In the genomic region with DNA sequence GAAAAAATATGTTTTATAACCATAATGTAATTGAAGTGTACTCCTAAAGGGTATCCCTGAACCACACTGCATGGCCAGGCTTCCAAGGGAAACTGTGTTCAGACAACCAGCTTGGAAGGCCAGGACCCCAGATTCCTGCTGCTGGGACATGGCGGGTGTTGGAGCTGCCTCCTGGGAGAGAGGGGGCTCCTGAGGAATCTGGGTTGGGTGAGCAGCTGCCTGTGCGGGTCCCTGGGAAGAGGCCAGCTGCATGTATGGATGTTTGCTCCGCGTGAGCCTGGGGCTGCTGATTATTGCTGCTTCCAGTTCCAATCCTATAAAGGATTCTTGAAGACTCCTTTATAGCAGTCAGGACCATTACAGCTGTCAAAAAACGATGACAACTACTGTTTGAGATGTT, we compare ENCODE assay signal across 34 cellular contexts.
"Had no signal": no experiment of that assay in that cellular context is flagged by ENCODE, and none has a peak within 500 bp of the region (broad histone marks: within the 10 kb centered on the region; RNA-seq: fewer than 3 reads in every experiment).

No MANE protein-coding gene starts in this region.

- DNase-seq: Karpas-422, Kasumi-1, MG63, MM.1S, MV-4-11, NCI-H1048, NCI-H1092, NCI-H1092 treated with DMSO at 0.1 percent for 48 hours, NCI-H1105, NCI-H1105 treated with DMSO at 0.1 percent for 48 hours, NCI-H1417, NCI-H1417 treated with DMSO at 0.1 percent for 48 hours, NCI-H1436, NCI-H1436 treated with DMSO at 0.1 percent for 48 hours, NCI-H146, NCI-H1694, NCI-H1694 treated with DMSO at 0.1 percent for 48 hours, NCI-H187, NCI-H187 treated with DMSO at 0.1 percent for 48 hours, NCI-H1930, NCI-H2029, NCI-H2029 treated with DMSO at 0.1 percent for 48 hours, NCI-H2081, NCI-H2081 treated with DMSO at 0.1 percent for 48 hours, NCI-H2107, NCI-H2171, NCI-H2171 treated with DMSO at 0.1 percent for 48 hours, NCI-H2227 treated with DMSO at 0.1 percent for 48 hours, NCI-H226, NCI-H345, NCI-H446, NCI-H446 treated with DMSO at 0.1 percent for 48 hours, NCI-H510A, NCI-H510A treated with DMSO at 0.1 percent for 48 hours had no signal

- H3K9me3 ChIP-seq: MG63 had no signal

- H3K36me3 ChIP-seq: MG63 had no signal

- H3K4me3 ChIP-seq: MG63 had no signal

- H3K27me3 ChIP-seq: MG63 had no signal
